2 cellular contexts compared by ENCODE assay signal in genomic region chr13:44818016-44818415, GRCh38.
TF ChIP-seq lines count a peak whose summit lies in the region.

No MANE protein-coding gene starts in this region.

TF ChIP-seq in SK-N-SH, 30 proteins besides CTCF, POLR2A, EP300 and RAD21 (continued from another document):
- TF ChIP-seq, protein P1, sequence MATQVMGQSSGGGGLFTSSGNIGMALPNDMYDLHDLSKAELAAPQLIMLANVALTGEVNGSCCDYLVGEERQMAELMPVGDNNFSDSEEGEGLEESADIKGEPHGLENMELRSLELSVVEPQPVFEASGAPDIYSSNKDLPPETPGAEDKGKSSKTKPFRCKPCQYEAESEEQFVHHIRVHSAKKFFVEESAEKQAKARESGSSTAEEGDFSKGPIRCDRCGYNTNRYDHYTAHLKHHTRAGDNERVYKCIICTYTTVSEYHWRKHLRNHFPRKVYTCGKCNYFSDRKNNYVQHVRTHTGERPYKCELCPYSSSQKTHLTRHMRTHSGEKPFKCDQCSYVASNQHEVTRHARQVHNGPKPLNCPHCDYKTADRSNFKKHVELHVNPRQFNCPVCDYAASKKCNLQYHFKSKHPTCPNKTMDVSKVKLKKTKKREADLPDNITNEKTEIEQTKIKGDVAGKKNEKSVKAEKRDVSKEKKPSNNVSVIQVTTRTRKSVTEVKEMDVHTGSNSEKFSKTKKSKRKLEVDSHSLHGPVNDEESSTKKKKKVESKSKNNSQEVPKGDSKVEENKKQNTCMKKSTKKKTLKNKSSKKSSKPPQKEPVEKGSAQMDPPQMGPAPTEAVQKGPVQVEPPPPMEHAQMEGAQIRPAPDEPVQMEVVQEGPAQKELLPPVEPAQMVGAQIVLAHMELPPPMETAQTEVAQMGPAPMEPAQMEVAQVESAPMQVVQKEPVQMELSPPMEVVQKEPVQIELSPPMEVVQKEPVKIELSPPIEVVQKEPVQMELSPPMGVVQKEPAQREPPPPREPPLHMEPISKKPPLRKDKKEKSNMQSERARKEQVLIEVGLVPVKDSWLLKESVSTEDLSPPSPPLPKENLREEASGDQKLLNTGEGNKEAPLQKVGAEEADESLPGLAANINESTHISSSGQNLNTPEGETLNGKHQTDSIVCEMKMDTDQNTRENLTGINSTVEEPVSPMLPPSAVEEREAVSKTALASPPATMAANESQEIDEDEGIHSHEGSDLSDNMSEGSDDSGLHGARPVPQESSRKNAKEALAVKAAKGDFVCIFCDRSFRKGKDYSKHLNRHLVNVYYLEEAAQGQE (IDR thresholded peaks at IDR 0.05; ENCODE audit: low read depth, low read length), result no peak
- TF ChIP-seq NFIC (IDR thresholded peaks at IDR 0.05; ENCODE audit: borderline replicate concordance), result no peak
- no peak for TF ChIP-seq MEF2A (IDR thresholded peaks at IDR 0.05; ENCODE audit: borderline replicate concordance, low read depth)
- no peak for TF ChIP-seq ELF1 (IDR thresholded peaks at IDR 0.05)
- TF ChIP-seq, protein P2, sequence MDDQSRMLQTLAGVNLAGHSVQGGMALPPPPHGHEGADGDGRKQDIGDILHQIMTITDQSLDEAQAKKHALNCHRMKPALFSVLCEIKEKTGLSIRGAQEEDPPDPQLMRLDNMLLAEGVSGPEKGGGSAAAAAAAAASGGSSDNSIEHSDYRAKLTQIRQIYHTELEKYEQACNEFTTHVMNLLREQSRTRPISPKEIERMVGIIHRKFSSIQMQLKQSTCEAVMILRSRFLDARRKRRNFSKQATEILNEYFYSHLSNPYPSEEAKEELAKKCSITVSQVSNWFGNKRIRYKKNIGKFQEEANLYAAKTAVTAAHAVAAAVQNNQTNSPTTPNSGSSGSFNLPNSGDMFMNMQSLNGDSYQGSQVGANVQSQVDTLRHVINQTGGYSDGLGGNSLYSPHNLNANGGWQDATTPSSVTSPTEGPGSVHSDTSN (IDR thresholded peaks at IDR 0.05), result no peak
- TF ChIP-seq TAF1 (IDR thresholded peaks at IDR 0.05; ENCODE audit: borderline replicate concordance, low read depth, low read length), result no peak
- TF ChIP-seq RXRA (IDR thresholded peaks at IDR 0.05; ENCODE audit: borderline replicate concordance, low read depth), result no peak
- no peak for TF ChIP-seq ZBTB33 (IDR thresholded peaks at IDR 0.05; ENCODE audit: borderline replicate concordance, low read depth)
- TF ChIP-seq JUND (IDR thresholded peaks at IDR 0.05), result no peak
TF ChIP-seq in SK-N-SH: peak in this region for 0.

TF ChIP-seq in SK-N-SH treated with all-trans-retinoic acid at 6 μM for 48 hours, 23 proteins besides CTCF, POLR2A, EP300 and RAD21 (continued from another document):
- TF ChIP-seq, protein P3, sequence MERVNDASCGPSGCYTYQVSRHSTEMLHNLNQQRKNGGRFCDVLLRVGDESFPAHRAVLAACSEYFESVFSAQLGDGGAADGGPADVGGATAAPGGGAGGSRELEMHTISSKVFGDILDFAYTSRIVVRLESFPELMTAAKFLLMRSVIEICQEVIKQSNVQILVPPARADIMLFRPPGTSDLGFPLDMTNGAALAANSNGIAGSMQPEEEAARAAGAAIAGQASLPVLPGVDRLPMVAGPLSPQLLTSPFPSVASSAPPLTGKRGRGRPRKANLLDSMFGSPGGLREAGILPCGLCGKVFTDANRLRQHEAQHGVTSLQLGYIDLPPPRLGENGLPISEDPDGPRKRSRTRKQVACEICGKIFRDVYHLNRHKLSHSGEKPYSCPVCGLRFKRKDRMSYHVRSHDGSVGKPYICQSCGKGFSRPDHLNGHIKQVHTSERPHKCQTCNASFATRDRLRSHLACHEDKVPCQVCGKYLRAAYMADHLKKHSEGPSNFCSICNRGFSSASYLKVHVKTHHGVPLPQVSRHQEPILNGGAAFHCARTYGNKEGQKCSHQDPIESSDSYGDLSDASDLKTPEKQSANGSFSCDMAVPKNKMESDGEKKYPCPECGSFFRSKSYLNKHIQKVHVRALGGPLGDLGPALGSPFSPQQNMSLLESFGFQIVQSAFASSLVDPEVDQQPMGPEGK (CRISPR knock-in tag; IDR thresholded peaks at IDR 0.05; ENCODE audit: borderline replicate concordance), result no peak
- TF ChIP-seq ZNF8 (CRISPR knock-in tag; IDR thresholded peaks at IDR 0.05) (no peak), TOX (CRISPR knock-in tag; IDR thresholded peaks at IDR 0.05; ENCODE audit: borderline replicate concordance) (no peak), ARNTL (CRISPR knock-in tag; IDR thresholded peaks at IDR 0.05; ENCODE audit: borderline replicate concordance, low read depth) (no peak)
